In genomic region chr20:48202774-48203173, GRCh38 we compare ENCODE assay signal across 26 cellular contexts.
"Had no signal": no experiment of that assay in that cellular context is flagged by ENCODE, and none has a peak within 500 bp of the region (broad histone marks: within the 10 kb centered on the region; RNA-seq: fewer than 3 reads in every experiment).

No MANE protein-coding gene starts in this region.

- H3K4me1 Mint-ChIP-seq: activated T-helper 17 cell treated with anti-CD3 and anti-CD28 coated beads, Interleukin-2, amount 50 U/mL, for 72 hours; WTC11 had no signal

- H3K36me3 Mint-ChIP-seq: WTC11 had no signal

- ATAC-seq: activated CD8-positive, alpha-beta T cell treated with anti-CD3 and anti-CD28 coated beads for 36 hours; activated T-cell treated with anti-CD3 and anti-CD28 coated beads, Interleukin-2, amount 50 U/mL, for 4 hours; activated T-helper 17 cell treated with anti-CD3 and anti-CD28 coated beads, Interleukin-2, amount 50 U/mL, for 72 hours; gastroesophageal sphincter; WTC11 had no signal

- DNase-seq: activated CD4-positive, alpha-beta T cell treated with anti-CD3 and anti-CD28 coated beads for 1 hour; activated CD4-positive, alpha-beta T cell treated with anti-CD3 and anti-CD28 coated beads, Interleukin-2, amount 50 U/mL, for 1 hour; activated CD8-positive, alpha-beta T cell treated with anti-CD3 and anti-CD28 coated beads for 36 hours; activated gamma-delta T cell treated with Interleukin-2 at 50 U/mL for 16 hours; activated naive CD4-positive, alpha-beta T cell treated with anti-CD3 and anti-CD28 coated beads, Interleukin-2, amount 50 U/mL, for 16 hours; activated T-cell treated with anti-CD3 and anti-CD28 coated beads, Interleukin-2, amount 50 U/mL, for 4 hours; amniotic stem cell; brain microvascular endothelial cell; caudate nucleus; cortex of kidney; head of caudate nucleus; hippocampal formation; left cardiac atrium; left ventricle myocardium superior; mucosa of descending colon; occipital lobe; stimulated activated naive CD4-positive, alpha-beta T cell; T-helper 2 cell; trophoblast cell had no signal

- H3K36me3 ChIP-seq: brain microvascular endothelial cell, gastroesophageal sphincter, right atrium auricular region, spleen, suprapubic skin, vagina had no signal

- H3K27ac Mint-ChIP-seq: activated CD8-positive, alpha-beta T cell treated with anti-CD3 and anti-CD28 coated beads for 36 hours; activated T-helper 17 cell treated with anti-CD3 and anti-CD28 coated beads, Interleukin-2, amount 50 U/mL, for 72 hours; WTC11 had no signal

- H3K4me1 ChIP-seq: gastroesophageal sphincter, right atrium auricular region, spleen had no signal

- H3K4me3 Mint-ChIP-seq: activated CD8-positive, alpha-beta T cell treated with anti-CD3 and anti-CD28 coated beads for 36 hours; activated T-cell treated with anti-CD3 and anti-CD28 coated beads, Interleukin-2, amount 50 U/mL, for 4 hours; activated T-helper 17 cell treated with anti-CD3 and anti-CD28 coated beads, Interleukin-2, amount 50 U/mL, for 72 hours; WTC11 had no signal

- H3K27ac ChIP-seq: brain microvascular endothelial cell, gastroesophageal sphincter, right atrium auricular region, spleen, suprapubic skin, vagina had no signal

- H3K27me3 ChIP-seq: brain microvascular endothelial cell, gastroesophageal sphincter, right atrium auricular region, vagina had no signal

- H3K4me3 ChIP-seq: gastroesophageal sphincter, mucosa of descending colon, right atrium auricular region, spleen, suprapubic skin, vagina had no signal

- H3K9me3 ChIP-seq: gastroesophageal sphincter, mucosa of descending colon, right atrium auricular region, spleen, suprapubic skin, vagina had no signal

- H3K9me3 Mint-ChIP-seq: activated CD8-positive, alpha-beta T cell treated with anti-CD3 and anti-CD28 coated beads for 36 hours; activated T-cell treated with anti-CD3 and anti-CD28 coated beads, Interleukin-2, amount 50 U/mL, for 4 hours; activated T-helper 17 cell treated with anti-CD3 and anti-CD28 coated beads, Interleukin-2, amount 50 U/mL, for 72 hours; WTC11 had no signal
